Comparison of ENCODE assay signal across 20 cellular contexts in genomic region chr3:140529558-140529957, GRCh38.
A peak's percentile ranks its signal among the peaks of the same experiment; 100 is the strongest.
DNase-seq lines count a peak whose midpoint lies in the region; ATAC-seq and TF ChIP-seq lines count a peak whose summit lies in the region.
"Had no signal": no experiment of that assay in that cellular context is flagged by ENCODE, and none has a peak within 500 bp of the region (broad histone marks: within the 10 kb centered on the region; RNA-seq: fewer than 3 reads in every experiment).

No MANE protein-coding gene starts in this region.

- peaks cover 55% of the 10 kb centered on the region for H3K4me1 Mint-ChIP-seq in chondrocyte (ENCODE audit: low read depth)
- H3K4me1 Mint-ChIP-seq: CD14-positive monocyte, IgD-negative memory B cell had no signal

- H3K27me3 ChIP-seq in PC-9 (ENCODE audit: insufficient read depth, low read depth): no peaks in the 10 kb centered on the region
- H3K27me3 ChIP-seq in MM.1S (replicated peaks; ENCODE audit: insufficient read depth, low read length): no peaks in the 10 kb centered on the region

- H3K4me1 ChIP-seq in PC-9 (replicated peaks; ENCODE audit: insufficient read depth) (peaks cover 35% of the 10 kb centered on the region), mesodermal cell (ENCODE audit: control insufficient read depth, insufficient read depth, low read length, poor library complexity, severe bottlenecking) (no peaks in the 10 kb centered on the region), MM.1S (ENCODE audit: low read length) (no peaks in the 10 kb centered on the region)
- H3K4me1 ChIP-seq: HAP-1 had no signal

- H3K4me2 ChIP-seq in PC-9 (peak overlapping the region; percentile 59), MM.1S (ENCODE audit: low read depth, low read length) (no peak overlapping the region)

- no peaks in the 10 kb centered on the region for H3K79me2 ChIP-seq in PC-9 (ENCODE audit: low read depth)
- H3K79me2 ChIP-seq in MM.1S (ENCODE audit: low read length): no peaks in the 10 kb centered on the region

- TSS peak; percentile 78 for BruUV-seq in PC-9 (replicated peaks; lab: Mats Ljungman, UMichigan)

- H2AFZ ChIP-seq in PC-9 (no peak overlapping the region), MM.1S (ENCODE audit: low read length) (no peak overlapping the region)

- DNase-seq in PC-9: no peak
- DNase-seq in chondrocyte (ENCODE audit: low spot score): no peak
- DNase-seq in smooth muscle cell of the brain vasculature (ENCODE audit: low read depth, low spot score): peak; percentile 13
- DNase-seq in MM.1S: no peak
- no peak for DNase-seq in NCI-H82 treated with DMSO at 0.1 percent for 48 hours (lab: John Stamatoyannopoulos, UW; ENCODE audit: unreplicated experiment)
- DNase-seq: DMS79 treated with DMSO at 0.1 percent for 48 hours; Karpas-422; NCI-H1092; NCI-H1436 treated with DMSO at 0.1 percent for 48 hours; NCI-H2029; NCI-H2171; NCI-H446 treated with DMSO at 0.1 percent for 48 hours; NK-92 treated with Interleukin-12 subunit alpha and Interleukin-12 subunit beta, amount 100 ng/mL, for 24 hours; RPMI8226 had no signal

- H3K9me3 ChIP-seq in PC-9 (ENCODE audit: insufficient read depth, low read depth): peaks cover 10% of the 10 kb centered on the region; the same call in 1 of the 2 replicates
- no peaks in the 10 kb centered on the region for H3K9me3 ChIP-seq in mesodermal cell (ENCODE audit: control insufficient read depth, low read length)
- H3K9me3 ChIP-seq in MM.1S (replicated peaks; ENCODE audit: insufficient read depth, low read length): no peaks in the 10 kb centered on the region
- H3K9me3 ChIP-seq: HAP-1 had no signal

- H3K36me3 Mint-ChIP-seq in chondrocyte (ENCODE audit: low read depth): peaks cover 14% of the 10 kb centered on the region
- H3K36me3 Mint-ChIP-seq: CD14-positive monocyte, IgD-negative memory B cell had no signal

- H3K4me3 Mint-ChIP-seq in chondrocyte (ENCODE audit: unreplicated experiment): no peak overlapping the region
- H3K4me3 Mint-ChIP-seq: CD14-positive monocyte, IgD-negative memory B cell had no signal

- peak overlapping the region; percentile 63 for H3K27ac Mint-ChIP-seq in chondrocyte (ENCODE audit: unreplicated experiment)
- H3K27ac Mint-ChIP-seq: CD14-positive monocyte, IgD-negative memory B cell had no signal

- CTCF ChIA-PET in PC-9 (lab: Charles Lee): no interaction called here

- ATAC-seq in HG03025 (IDR thresholded peaks at IDR 0.05; ENCODE audit: low FRiP score, unreplicated experiment): no peak

- POLR2A ChIA-PET in PC-9 (lab: Charles Lee; ENCODE audit: unreplicated experiment): interaction anchor here (0.6 to 0.7 kb wide), 3 partner anchors 16 to 134 kb away, joined by 4 to 6 read pairs (median 6); no protein-coding TSS in a partner anchor

- 100% methylated on average over 1 of the region's 1 CpG; no CpG with 5 or more reads in 1 of the 2 experiments for WGBS in mesodermal cell (ENCODE audit: insufficient coverage in 2 of 2), 2 experiments

- H3K9ac ChIP-seq in MM.1S (ENCODE audit: low read length): no peak overlapping the region

- intact Hi-C loops in PC-9 (cut with micrococcal nuclease; ENCODE audit: unreplicated experiment): loop anchor here (1.0 to 5.0 kb wide), 6 partner anchors 28 to 307 kb away; no protein-coding TSS in a partner anchor

- H3K36me3 ChIP-seq in PC-9 (ENCODE audit: low read depth) (no peaks in the 10 kb centered on the region), mesodermal cell (ENCODE audit: control insufficient read depth, insufficient read depth, low read length) (no peaks in the 10 kb centered on the region), MM.1S (replicated peaks; ENCODE audit: insufficient read depth, low read length) (no peaks in the 10 kb centered on the region)
- H3K36me3 ChIP-seq: HAP-1, MG63 had no signal

- H4K20me1 ChIP-seq in PC-9 (ENCODE audit: insufficient read depth) (no peaks in the 10 kb centered on the region), MM.1S (ENCODE audit: insufficient read depth, low read length) (no peaks in the 10 kb centered on the region)

- H3K4me3 ChIP-seq in PC-9 (peak overlapping the region; percentile 25; the same call in 1 of the 2 replicates), mesodermal cell (ENCODE audit: extremely low read depth, insufficient read depth, low read length, poor library complexity, severe bottlenecking) (no peak overlapping the region), MM.1S (ENCODE audit: low read length) (no peak overlapping the region)
- H3K4me3 ChIP-seq: HAP-1, MG63 had no signal

- H3K9me2 ChIP-seq in PC-9 (ENCODE audit: insufficient read depth) (no peaks in the 10 kb centered on the region), MM.1S (replicated peaks; ENCODE audit: insufficient read depth, low read length) (no peaks in the 10 kb centered on the region)

- peaks cover 24% of the 10 kb centered on the region for H3F3A ChIP-seq in PC-9 (ENCODE audit: insufficient read depth, low read depth)
- no peaks in the 10 kb centered on the region for H3F3A ChIP-seq in MM.1S (ENCODE audit: insufficient read depth, low read length)

- no peaks in the 10 kb centered on the region for H3K27me3 Mint-ChIP-seq in chondrocyte (ENCODE audit: low read depth)

- peaks cover 11% of the 10 kb centered on the region for H3K9me3 Mint-ChIP-seq in chondrocyte (ENCODE audit: low read depth)

- TF ChIP-seq CTCF in PC-9 (conservative IDR thresholded peaks at IDR 0.05): no peak
- no peak for TF ChIP-seq CTCF in chondrocyte (IDR thresholded peaks at IDR 0.05)
- TF ChIP-seq CTCF in MM.1S (IDR thresholded peaks at IDR 0.05; ENCODE audit: low read length): no peak

- H3K27ac ChIP-seq in PC-9: peak overlapping the region; percentile 96
- peak overlapping the region; percentile 30 for H3K27ac ChIP-seq in mesodermal cell (ENCODE audit: low read depth, low read length, severe bottlenecking)
- H3K27ac ChIP-seq in MM.1S (ENCODE audit: low read length): no peak overlapping the region
